ENCODE assay signal across 8 cellular contexts in genomic region chr3:170414202-170414663, GRCh38. TPM values are rescaled to one million over a fixed set of nuclear protein-coding genes. Genes with fewer than 3 reads are reported as not detected.
DNase-seq lines count a peak whose midpoint lies in the region; ATAC-seq, FAIRE-seq and TF ChIP-seq lines count a peak whose summit lies in the region.

No MANE protein-coding gene starts in this region.

- H3K27me3 Mint-ChIP-seq in astrocyte (ENCODE audit: low read depth, unreplicated experiment): peaks cover 27% of the 10 kb centered on the region

- TF ChIP-seq CTCF in astrocyte (IDR thresholded peaks at IDR 0.05; ENCODE audit: insufficient read depth, low read depth, low read length): peak; percentile 100

- peaks cover 15% of the 10 kb centered on the region for H3K4me1 ChIP-seq in astrocyte (ENCODE audit: insufficient read depth, low read length)
- H3K4me1 ChIP-seq in small intestine (ENCODE audit: control insufficient read depth in 2 of 2, insufficient read depth in 1 of 2, low read depth in 1 of 2, low read length in 1 of 2): peaks cover 0 to 7% of the 10 kb centered on the region in 2 donors

- WGBS in small intestine, 3 donors: 33 to 37% (median 34%) methylated on average over 5 of the region's 5 CpGs

- H3K27ac ChIP-seq in astrocyte (ENCODE audit: low read depth, low read length) (peak overlapping the region; percentile 40), small intestine (ENCODE audit: low read depth in 1 of 2, low read length in 1 of 2) (no peak overlapping the region)

- H3K27ac Mint-ChIP-seq in astrocyte (ENCODE audit: unreplicated experiment): peak overlapping the region; percentile 58

- peaks cover 2% of the 10 kb centered on the region for H3K79me2 ChIP-seq in astrocyte (ENCODE audit: insufficient read depth, low read length)

- H3K27me3 ChIP-seq in astrocyte (ENCODE audit: insufficient read depth, low read length) (no peaks in the 10 kb centered on the region), small intestine (ENCODE audit: control insufficient read depth in 2 of 2, insufficient read depth in 2 of 2, low read length in 2 of 2) (peaks cover 5 to 7% of the 10 kb centered on the region in 2 donors)

- H3K36me3 Mint-ChIP-seq in astrocyte (ENCODE audit: low read depth, unreplicated experiment): peaks cover 15% of the 10 kb centered on the region

- H2AFZ ChIP-seq in astrocyte (ENCODE audit: low read depth, low read length): peak overlapping the region; percentile 62

- H3K9me3 ChIP-seq in astrocyte (ENCODE audit: insufficient read depth, low read depth, low read length) (no peaks in the 10 kb centered on the region), small intestine (ENCODE audit: control insufficient read depth, low read depth) (no peaks in the 10 kb centered on the region)

- H3K4me3 Mint-ChIP-seq in astrocyte (ENCODE audit: unreplicated experiment): no peak overlapping the region

- FAIRE-seq in astrocyte (lab: Jason Lieb, UNC): peak; percentile 64
- no peak for FAIRE-seq in small intestine (lab: Jason Lieb, UNC)

- H3K4me3 ChIP-seq in astrocyte (ENCODE audit: insufficient read depth, low read depth, low read length) (no peak overlapping the region), small intestine (ENCODE audit: low read depth in 1 of 2, low read length in 2 of 2) (no peak overlapping the region)

- H3K4me2 ChIP-seq in astrocyte (ENCODE audit: low read length): peak overlapping the region; percentile 45

- peaks cover 6% of the 10 kb centered on the region for H3K9me3 Mint-ChIP-seq in astrocyte (ENCODE audit: unreplicated experiment)

- H3K4me1 Mint-ChIP-seq in astrocyte (ENCODE audit: low read depth, unreplicated experiment): peaks cover 5% of the 10 kb centered on the region

- H3K9ac ChIP-seq in astrocyte (ENCODE audit: low read length): no peak overlapping the region

- DNase-seq in CD1c-positive myeloid dendritic cell (ENCODE audit: extremely low spot score) (peak; percentile 66), Kasumi-1 (lab: John Stamatoyannopoulos, UW) (peak; percentile 78 to 85), OCI-M1 (lab: John Stamatoyannopoulos, UW) (peak; percentile 73), astrocyte (ENCODE audit: low read depth) (peak; percentile 85), hepatic stellate cell (ENCODE audit: low spot score) (peak; percentile 66), small intestine (peak; percentile 71), HPDE6-E6E7 (ENCODE audit: extremely low spot score) (no peak)

- H3K36me3 ChIP-seq in astrocyte (ENCODE audit: insufficient read depth, low read length) (no peaks in the 10 kb centered on the region), small intestine (ENCODE audit: control insufficient read depth in 2 of 2, insufficient read depth in 2 of 2, low read length in 2 of 2) (no peaks in the 10 kb centered on the region)

- peak; percentile 58 for ATAC-seq in GM18517 (IDR thresholded peaks at IDR 0.05; ENCODE audit: unreplicated experiment)

- H4K20me1 ChIP-seq in astrocyte (ENCODE audit: insufficient read depth, low read length): no peaks in the 10 kb centered on the region

RNA-seq across cellular contexts. Expression of gene CLDN11, which starts 4.4 kb away (rescaled TPM):
- 0.22 and 0.70 TPM in 2 replicates for total RNA-seq in astrocyte
- polyA plus RNA-seq in small intestine: 1 to 10 TPM in 1 of 3 donors, under 1 TPM in 2; 0.45 to 6.5 (median 0.54) TPM

RNA-seq across cellular contexts. Expression of gene SKIL, which starts 56.7 kb away (rescaled TPM):
- total RNA-seq in astrocyte: 152 and 156 TPM in 2 replicates
- 10 to 100 TPM; 10.6 to 18.1 (median 15.1) TPM for polyA plus RNA-seq in small intestine
